In genomic region chr11:62732830-62733229, GRCh38 we compare ENCODE assay signal across 1 cellular context.
TF ChIP-seq lines count a peak whose summit lies in the region.

No MANE protein-coding gene starts in this region.

TF ChIP-seq in endothelial cell of umbilical vein, 7 proteins besides CTCF, POLR2A, EP300 and RAD21 (continued from another document):
- no peak for TF ChIP-seq GATA2 (IDR thresholded peaks at IDR 0.05; ENCODE audit: insufficient read depth, insufficient read length, low read depth, low read length)
- TF ChIP-seq MAX (IDR thresholded peaks at IDR 0.05; ENCODE audit: insufficient read depth, insufficient read length), result no peak
- TF ChIP-seq FOS (IDR thresholded peaks at IDR 0.05; ENCODE audit: borderline replicate concordance, insufficient read depth, low read length), result no peak
- TF ChIP-seq POLR2AphosphoS5 (IDR thresholded peaks at IDR 0.05; ENCODE audit: insufficient read depth, low read depth, low read length), result no peak
- TF ChIP-seq EZH2 (IDR thresholded peaks at IDR 0.05; ENCODE audit: borderline replicate concordance, low read depth, low read length, severe bottlenecking), result no peak
TF ChIP-seq in endothelial cell of umbilical vein: peak in this region for 0.
